In the genomic region with DNA sequence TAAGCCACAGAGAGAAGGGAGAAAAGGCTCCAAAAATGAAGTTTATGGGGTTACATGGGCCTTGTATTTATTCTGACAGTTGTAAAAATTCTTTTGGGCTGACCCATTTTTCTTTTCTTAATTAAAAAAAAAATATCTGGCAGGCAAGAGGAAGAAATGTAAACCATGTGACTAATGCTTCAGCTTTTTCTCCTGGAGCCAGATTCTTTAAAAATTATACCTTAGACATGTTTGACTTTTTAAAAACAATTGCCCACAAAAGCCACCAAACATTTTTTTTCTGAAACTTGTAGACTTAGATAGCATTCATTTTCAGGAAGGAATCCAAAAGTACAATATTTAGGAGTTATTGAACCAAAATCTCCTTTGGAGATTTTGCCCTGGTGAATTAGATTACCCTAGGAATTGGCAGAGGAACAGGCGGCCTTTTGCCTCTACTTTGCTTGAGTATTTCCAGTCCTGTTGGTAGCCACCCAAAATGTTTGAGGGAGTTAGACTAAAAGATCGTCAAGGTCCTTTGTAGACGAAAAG, we compare ENCODE assay signal across 11 cellular contexts. TPM values are rescaled to one million over a fixed set of nuclear protein-coding genes. Genes with fewer than 3 reads are reported as not detected.
DNase-seq lines count a peak whose midpoint lies in the region; ATAC-seq and TF ChIP-seq lines count a peak whose summit lies in the region.
"Had no signal": no experiment of that assay in that cellular context is flagged by ENCODE, and none has a peak within 500 bp of the region (broad histone marks: within the 10 kb centered on the region; RNA-seq: fewer than 3 reads in every experiment).

No MANE protein-coding gene starts in this region.

- ATAC-seq in right lobe of liver = no peak

- DNase-seq in right lobe of liver (no peak), esophagus squamous epithelium (lab: John Stamatoyannopoulos, UW) (no peak), osteoblast (ENCODE audit: insufficient read length, low spot score, missing footprints) (no peak), ureter (ENCODE audit: low spot score) (no peak), GM19238 (ENCODE audit: insufficient read length, low spot score) (no peak), NCI-H2107 (lab: John Stamatoyannopoulos, UW) (no peak)
- no peak for DNase-seq in activated T-cell treated with anti-CD3 and anti-CD28 coated beads, Interleukin-2, amount 50 U/mL, for 24 hours
- DNase-seq: GF-D8; nephron progenitor cell; stimulated activated CD4-positive, alpha-beta T cell treated with anti-CD3 and anti-CD28 coated beads, Interleukin-4, amount 100 ng/mL, for 4 hours had no signal

- no peaks in the 10 kb centered on the region for H3K9me3 Mint-ChIP-seq in activated T-cell treated with anti-CD3 and anti-CD28 coated beads, Interleukin-2, amount 50 U/mL, for 24 hours
- H3K9me3 Mint-ChIP-seq: nephron progenitor cell had no signal

- intact Hi-C loops in right lobe of liver (cut with DNase I) = no loop called here
- intact Hi-C loops in esophagus squamous epithelium (cut with DNase I) = no loop called here

- H3K27ac Mint-ChIP-seq in activated T-cell treated with anti-CD3 and anti-CD28 coated beads, Interleukin-2, amount 50 U/mL, for 24 hours = no peak overlapping the region
- H3K27ac Mint-ChIP-seq: nephron progenitor cell had no signal

- H3K36me3 ChIP-seq in liver (ENCODE audit: control insufficient read depth in 4 of 4, insufficient read depth in 3 of 4, low read depth in 1 of 4, low read length in 3 of 4) = no peaks in the 10 kb centered on the region
- H3K36me3 ChIP-seq in right lobe of liver = no peaks in the 10 kb centered on the region
- H3K36me3 ChIP-seq in esophagus squamous epithelium = no peaks in the 10 kb centered on the region
- H3K36me3 ChIP-seq in osteoblast (ENCODE audit: insufficient read depth, low read length) = no peaks in the 10 kb centered on the region

- H3K36me3 Mint-ChIP-seq in activated T-cell treated with anti-CD3 and anti-CD28 coated beads, Interleukin-2, amount 50 U/mL, for 24 hours (ENCODE audit: low read depth) = no peaks in the 10 kb centered on the region

- H2AFZ ChIP-seq in osteoblast (ENCODE audit: low read length) = peak overlapping the region; percentile 36

- H3K79me2 ChIP-seq in osteoblast (ENCODE audit: insufficient read depth, low read length) = peaks cover 14% of the 10 kb centered on the region

- H3K27me3 ChIP-seq in liver (ENCODE audit: control insufficient read depth in 4 of 4, insufficient read depth in 4 of 4, low read length in 3 of 4) (no peaks in the 10 kb centered on the region), right lobe of liver (no peaks in the 10 kb centered on the region), esophagus squamous epithelium (no peaks in the 10 kb centered on the region), osteoblast (ENCODE audit: insufficient read depth, low read length) (no peaks in the 10 kb centered on the region)

- 85% methylated on average over 3 of the region's 3 CpGs for WGBS in liver
- WGBS in right lobe of liver (ENCODE audit: insufficient coverage, low coverage, low lambda C conversion rate, missing lambda C conversion rate) = 82% methylated on average over 3 of the region's 3 CpGs
- WGBS in esophagus squamous epithelium, 2 donors = 57 to 64% methylated on average over 3 of the region's 3 CpGs

- no peaks in the 10 kb centered on the region for H3K4me1 Mint-ChIP-seq in activated T-cell treated with anti-CD3 and anti-CD28 coated beads, Interleukin-2, amount 50 U/mL, for 24 hours (ENCODE audit: low read depth)

- no peaks in the 10 kb centered on the region for H4K20me1 ChIP-seq in osteoblast (ENCODE audit: insufficient read depth, low read length)

- H3K9me3 ChIP-seq in liver (ENCODE audit: control insufficient read depth in 4 of 4, low read length in 3 of 4) = no peaks in the 10 kb centered on the region
- H3K9me3 ChIP-seq in right lobe of liver = no peaks in the 10 kb centered on the region
- no peaks in the 10 kb centered on the region for H3K9me3 ChIP-seq in esophagus squamous epithelium
- H3K9me3 ChIP-seq in osteoblast (ENCODE audit: low read depth, low read length) = no peaks in the 10 kb centered on the region

- peak overlapping the region; percentile 19 to 28 for H3K27ac ChIP-seq in liver (ENCODE audit: low read depth in 1 of 2, low read length in 2 of 2)
- peak overlapping the region in 1 of 3 donors; percentile 30 for H3K27ac ChIP-seq in right lobe of liver
- H3K27ac ChIP-seq in esophagus squamous epithelium = peak overlapping the region in 3 of 4 donors; percentile 14 to 59 (median 54)
- peak overlapping the region; percentile 84 for H3K27ac ChIP-seq in osteoblast (ENCODE audit: low read depth, low read length)

- H3K9ac ChIP-seq in liver (ENCODE audit: low read depth in 1 of 2, low read length in 2 of 2) = no peak overlapping the region

- H3K27me3 Mint-ChIP-seq in activated T-cell treated with anti-CD3 and anti-CD28 coated beads, Interleukin-2, amount 50 U/mL, for 24 hours = no peaks in the 10 kb centered on the region

- H3K4me3 ChIP-seq in liver (ENCODE audit: low read depth in 1 of 3, low read length in 3 of 3) (no peak overlapping the region), right lobe of liver (no peak overlapping the region), esophagus squamous epithelium (no peak overlapping the region), osteoblast (ENCODE audit: insufficient read depth, low read length) (no peak overlapping the region)

- TF ChIP-seq CTCF in liver (IDR thresholded peaks at IDR 0.05; ENCODE audit: low read depth, low read length, missing input control) (no peak), right lobe of liver (IDR thresholded peaks at IDR 0.05) (no peak), esophagus squamous epithelium (IDR thresholded peaks at IDR 0.05) (no peak), osteoblast (IDR thresholded peaks at IDR 0.05; ENCODE audit: extremely low read depth, low read depth, low read length) (no peak)

- no peak for TF ChIP-seq RAD21 in liver (IDR thresholded peaks at IDR 0.05)

- TF ChIP-seq POLR2A in right lobe of liver (IDR thresholded peaks at IDR 0.05) (no peak), esophagus squamous epithelium (IDR thresholded peaks at IDR 0.05) (no peak)

- H3K4me1 ChIP-seq in liver (ENCODE audit: control insufficient read depth in 4 of 4, insufficient read depth in 4 of 4, low read length in 3 of 4) (no peaks in the 10 kb centered on the region), right lobe of liver (no peaks in the 10 kb centered on the region), esophagus squamous epithelium (peaks cover 0 to 32% (median 14%) of the 10 kb centered on the region in 3 donors), osteoblast (ENCODE audit: insufficient read depth, low read length) (peaks cover 31% of the 10 kb centered on the region)

- H3K4me2 ChIP-seq in osteoblast (ENCODE audit: insufficient read depth, low read length) = peak overlapping the region; percentile 60

- no peak overlapping the region for H3K4me3 Mint-ChIP-seq in activated T-cell treated with anti-CD3 and anti-CD28 coated beads, Interleukin-2, amount 50 U/mL, for 24 hours
- H3K4me3 Mint-ChIP-seq: nephron progenitor cell had no signal

TF ChIP-seq in liver, 16 proteins besides CTCF, POLR2A, EP300 and RAD21:
- TF ChIP-seq YY1 (IDR thresholded peaks at IDR 0.05) = no peak
- peak; percentile 32 for TF ChIP-seq NR2F2 (IDR thresholded peaks at IDR 0.05)

RNA-seq across cellular contexts. Expression of a gene that starts 17.2 kb away (rescaled TPM):
- total RNA-seq in liver (10 to 100 TPM; 12.3 to 15.3 TPM), right lobe of liver (10 to 100 TPM in 1 of 6 experiments, 1 to 10 TPM in 5; 5.5 to 13.1 (median 6.9) TPM), esophagus squamous epithelium (10 to 100 TPM in 1 of 4 donors, 1 to 10 TPM in 3; 2.3 to 16.0 (median 5.7) TPM), osteoblast (24.6 and 25.3 TPM in 2 replicates), ureter (20.9 TPM)
- 1 to 10 TPM; 3.9 to 5.6 TPM for polyA plus RNA-seq in liver
